In genomic region chr20:34145280-34145819, GRCh38 we compare ENCODE assay signal across 29 cellular contexts.
"Had no signal": no experiment of that assay in that cellular context is flagged by ENCODE, and none has a peak within 500 bp of the region (broad histone marks: within the 10 kb centered on the region; RNA-seq: fewer than 3 reads in every experiment).

No MANE protein-coding gene starts in this region.

- H3K27me3 Mint-ChIP-seq: progenitor cell of endocrine pancreas had no signal

- H3K27ac ChIP-seq: left lung, lower lobe of right lung, neutrophil, parathyroid adenoma, right atrium auricular region, skin epidermis, tibial nerve, upper lobe of left lung, vagina had no signal

- H3K27me3 ChIP-seq: left lung, neutrophil, right atrium auricular region, upper lobe of left lung, vagina had no signal

- H3K79me2 ChIP-seq: parathyroid adenoma had no signal

- H3K4me3 Mint-ChIP-seq: immature natural killer cell; naive thymus-derived CD8-positive, alpha-beta T cell; nephron; neural crest cell; stimulated activated naive CD8-positive, alpha-beta T cell treated with anti-CD3 and anti-CD28 coated beads, Interleukin-15, amount 100 ng/mL, for 72 hours had no signal

- H3K36me3 ChIP-seq: left lung, lower lobe of right lung, neutrophil, right atrium auricular region, tibial nerve, upper lobe of left lung, vagina had no signal

- H3K4me1 ChIP-seq: left lung, lower lobe of right lung, parathyroid adenoma, right atrium auricular region, tibial nerve, upper lobe of left lung, vagina had no signal

- FAIRE-seq: islet of Langerhans, kidney had no signal

- DNase-seq: hypothalamus; immature natural killer cell; kidney; left colon; left lung; lower lobe of right lung; mammary epithelial cell; mesenchymal stem cell; naive thymus-derived CD8-positive, alpha-beta T cell; occipital lobe; stimulated activated CD4-positive, alpha-beta T cell treated with anti-CD3 and anti-CD28 coated beads, Interleukin-12 subunit alpha, Interleukin-12 subunit beta, amount 100 ng/mL, for 4 hours; stimulated activated CD4-positive, alpha-beta T cell treated with anti-CD3 and anti-CD28 coated beads, Interleukin-15, amount 100 ng/mL, for 24 hours; stimulated activated CD4-positive, alpha-beta T cell treated with anti-CD3 and anti-CD28 coated beads, Interleukin-2, amount 100 ng/mL, for 24 hours; stimulated activated CD4-positive, alpha-beta T cell treated with anti-CD3 and anti-CD28 coated beads, Interleukin-4, amount 100 ng/mL, for 1 hour; stimulated activated naive CD4-positive, alpha-beta T cell treated with Interleukin-2 at 50 U/mL for 16 hours; stimulated activated naive CD8-positive, alpha-beta T cell treated with anti-CD3 and anti-CD28 coated beads, Interleukin-15, amount 100 ng/mL, for 72 hours; substantia nigra; upper lobe of left lung had no signal

- H2AFZ ChIP-seq: parathyroid adenoma had no signal

- H3K9me3 Mint-ChIP-seq: immature natural killer cell; naive thymus-derived CD8-positive, alpha-beta T cell; nephron; stimulated activated naive CD8-positive, alpha-beta T cell treated with anti-CD3 and anti-CD28 coated beads, Interleukin-15, amount 100 ng/mL, for 72 hours had no signal

- H3K9ac ChIP-seq: parathyroid adenoma had no signal

- H3K27ac Mint-ChIP-seq: immature natural killer cell; naive thymus-derived CD8-positive, alpha-beta T cell; nephron; progenitor cell of endocrine pancreas; stimulated activated naive CD8-positive, alpha-beta T cell treated with anti-CD3 and anti-CD28 coated beads, Interleukin-15, amount 100 ng/mL, for 72 hours had no signal

- H3K9me3 ChIP-seq: left lung, lower lobe of right lung, neutrophil, right atrium auricular region, tibial nerve, upper lobe of left lung, vagina had no signal

- H3K4me3 ChIP-seq: left lung, lower lobe of right lung, right atrium auricular region, skin epidermis, tibial nerve, upper lobe of left lung, vagina had no signal

- H3K36me3 Mint-ChIP-seq: immature natural killer cell had no signal

- ATAC-seq: left colon; left lung; lower lobe of right lung; naive thymus-derived CD8-positive, alpha-beta T cell; sciatic nerve; stimulated activated naive CD8-positive, alpha-beta T cell treated with anti-CD3 and anti-CD28 coated beads, Interleukin-15, amount 100 ng/mL, for 72 hours had no signal

- H3K4me1 Mint-ChIP-seq: immature natural killer cell; naive thymus-derived CD8-positive, alpha-beta T cell; stimulated activated naive CD8-positive, alpha-beta T cell treated with anti-CD3 and anti-CD28 coated beads, Interleukin-15, amount 100 ng/mL, for 72 hours had no signal
